Comparison of ENCODE assay signal across 14 cellular contexts in genomic region chr10:110784198-110784597, GRCh38.
A peak's percentile ranks its signal among the peaks of the same experiment; 100 is the strongest.
DNase-seq lines count a peak whose midpoint lies in the region; ATAC-seq and TF ChIP-seq lines count a peak whose summit lies in the region.
"Had no signal": no experiment of that assay in that cellular context is flagged by ENCODE, and none has a peak within 500 bp of the region (broad histone marks: within the 10 kb centered on the region; RNA-seq: fewer than 3 reads in every experiment).

No MANE protein-coding gene starts in this region.

- no peaks in the 10 kb centered on the region for H3K9me3 ChIP-seq in right atrium auricular region
- H3K9me3 ChIP-seq: A549 had no signal

- H3K4me1 ChIP-seq in right atrium auricular region: peaks cover 0 to 68% of the 10 kb centered on the region in 2 donors
- H3K4me1 ChIP-seq: A549 had no signal

- peak overlapping the region; percentile 77 to 80 for H3K27ac ChIP-seq in right atrium auricular region
- H3K27ac ChIP-seq: A549, PC-9 had no signal

- H3K4me3 Mint-ChIP-seq in activated CD4-positive, alpha-beta T cell treated with anti-CD3 and anti-CD28 coated beads, Interleukin-2, amount 10 ng/mL, durations not matched to agents 24 days and 14 days: no peak overlapping the region
- no peak overlapping the region for H3K4me3 Mint-ChIP-seq in activated CD8-positive, alpha-beta T cell treated with anti-CD3 and anti-CD28 coated beads for 36 hours
- H3K4me3 Mint-ChIP-seq in stimulated activated effector memory CD8-positive, alpha-beta T cell treated with anti-CD3 and anti-CD28 coated beads, Interleukin-12 subunit alpha, Interleukin-12 subunit beta, amount 100 ng/mL, for 72 hours: no peak overlapping the region
- H3K4me3 Mint-ChIP-seq: memory B cell had no signal

- H3K4me1 Mint-ChIP-seq in activated CD4-positive, alpha-beta T cell treated with anti-CD3 and anti-CD28 coated beads, Interleukin-2, amount 10 ng/mL, durations not matched to agents 24 days and 14 days: peaks cover 37% of the 10 kb centered on the region
- H3K4me1 Mint-ChIP-seq in activated CD8-positive, alpha-beta T cell treated with anti-CD3 and anti-CD28 coated beads for 36 hours (ENCODE audit: low read depth): peaks cover 61% of the 10 kb centered on the region
- peaks cover 27% of the 10 kb centered on the region for H3K4me1 Mint-ChIP-seq in stimulated activated effector memory CD8-positive, alpha-beta T cell treated with anti-CD3 and anti-CD28 coated beads, Interleukin-12 subunit alpha, Interleukin-12 subunit beta, amount 100 ng/mL, for 72 hours

- H3K36me3 Mint-ChIP-seq in activated CD4-positive, alpha-beta T cell treated with anti-CD3 and anti-CD28 coated beads, Interleukin-2, amount 10 ng/mL, durations not matched to agents 24 days and 14 days (ENCODE audit: low read depth): no peaks in the 10 kb centered on the region
- peaks cover 13% of the 10 kb centered on the region for H3K36me3 Mint-ChIP-seq in activated CD8-positive, alpha-beta T cell treated with anti-CD3 and anti-CD28 coated beads for 36 hours (ENCODE audit: low read depth)
- no peaks in the 10 kb centered on the region for H3K36me3 Mint-ChIP-seq in stimulated activated effector memory CD8-positive, alpha-beta T cell treated with anti-CD3 and anti-CD28 coated beads, Interleukin-12 subunit alpha, Interleukin-12 subunit beta, amount 100 ng/mL, for 72 hours
- H3K36me3 Mint-ChIP-seq: memory B cell had no signal

- TF ChIP-seq CTCF in activated CD8-positive, alpha-beta T cell treated with anti-CD3 and anti-CD28 coated beads for 36 hours (IDR thresholded peaks at IDR 0.05): no peak
- no peak for TF ChIP-seq CTCF in right atrium auricular region (IDR thresholded peaks at IDR 0.05)

- no peak overlapping the region for H3K4me3 ChIP-seq in right atrium auricular region
- H3K4me3 ChIP-seq: A549, PC-9 had no signal

- no peaks in the 10 kb centered on the region for H3K27me3 ChIP-seq in right atrium auricular region

- H3K9me3 Mint-ChIP-seq in activated CD4-positive, alpha-beta T cell treated with anti-CD3 and anti-CD28 coated beads, Interleukin-2, amount 10 ng/mL, durations not matched to agents 24 days and 14 days: no peaks in the 10 kb centered on the region
- H3K9me3 Mint-ChIP-seq in activated CD8-positive, alpha-beta T cell treated with anti-CD3 and anti-CD28 coated beads for 36 hours: peaks cover 9% of the 10 kb centered on the region
- H3K9me3 Mint-ChIP-seq in stimulated activated effector memory CD8-positive, alpha-beta T cell treated with anti-CD3 and anti-CD28 coated beads, Interleukin-12 subunit alpha, Interleukin-12 subunit beta, amount 100 ng/mL, for 72 hours: no peaks in the 10 kb centered on the region
- H3K9me3 Mint-ChIP-seq: memory B cell had no signal

- peak overlapping the region; percentile 89 for H3K27ac Mint-ChIP-seq in activated CD4-positive, alpha-beta T cell treated with anti-CD3 and anti-CD28 coated beads, Interleukin-2, amount 10 ng/mL, durations not matched to agents 24 days and 14 days
- H3K27ac Mint-ChIP-seq in activated CD8-positive, alpha-beta T cell treated with anti-CD3 and anti-CD28 coated beads for 36 hours: peak overlapping the region; percentile 98
- peak overlapping the region; percentile 48 for H3K27ac Mint-ChIP-seq in stimulated activated effector memory CD8-positive, alpha-beta T cell treated with anti-CD3 and anti-CD28 coated beads, Interleukin-12 subunit alpha, Interleukin-12 subunit beta, amount 100 ng/mL, for 72 hours
- H3K27ac Mint-ChIP-seq: memory B cell had no signal

- H3K36me3 ChIP-seq in right atrium auricular region: peaks cover 19% of the 10 kb centered on the region

- no peak for ATAC-seq in activated CD8-positive, alpha-beta T cell treated with anti-CD3 and anti-CD28 coated beads for 36 hours
- ATAC-seq in stimulated activated effector memory CD8-positive, alpha-beta T cell treated with anti-CD3 and anti-CD28 coated beads, Interleukin-12 subunit alpha, Interleukin-12 subunit beta, amount 100 ng/mL, for 72 hours: no peak
- no peak for ATAC-seq in HG03469 (IDR thresholded peaks at IDR 0.05; ENCODE audit: unreplicated experiment)
- ATAC-seq: A549, SK-N-SH treated with all-trans-retinoic acid at 6 μM for 48 hours had no signal

- POLR2A ChIA-PET in activated CD8-positive, alpha-beta T cell treated with anti-CD3 and anti-CD28 coated beads for 36 hours (lab: Charles Lee): interaction anchor here (0.8 to 3.7 kb wide), 2 partner anchors 10 to 15 kb away, joined by 4 to 18 read pairs; no protein-coding TSS in a partner anchor

- DNase-seq in activated CD4-positive, alpha-beta T cell treated with anti-CD3 and anti-CD28 coated beads, Interleukin-2, amount 10 ng/mL, durations not matched to agents 24 days and 14 days: no peak
- DNase-seq in activated CD4-positive, alpha-beta T cell treated with anti-CD3 and anti-CD28 coated beads for 1 hour: no peak
- DNase-seq in activated CD8-positive, alpha-beta T cell treated with anti-CD3 and anti-CD28 coated beads for 36 hours: no peak
- DNase-seq in right atrium auricular region (ENCODE audit: low spot score): no peak
- DNase-seq in stimulated activated effector memory CD8-positive, alpha-beta T cell treated with anti-CD3 and anti-CD28 coated beads, Interleukin-12 subunit alpha, Interleukin-12 subunit beta, amount 100 ng/mL, for 72 hours (ENCODE audit: low spot score in 2 of 2): no peak
- DNase-seq in NCI-H748 (lab: John Stamatoyannopoulos, UW; ENCODE audit: unreplicated experiment): no peak
- DNase-seq in NCI-H524 treated with DMSO at 0.1 percent for 48 hours (lab: John Stamatoyannopoulos, UW): no peak
- DNase-seq: NCI-H2029, NCI-H526 treated with DMSO at 0.1 percent for 48 hours, PC-9 had no signal

- CTCF ChIA-PET in activated CD8-positive, alpha-beta T cell treated with anti-CD3 and anti-CD28 coated beads for 36 hours (lab: Charles Lee): interaction anchor here (1.2 kb wide), 1 partner anchor 13 kb away, joined by 3 read pairs; no protein-coding TSS in a partner anchor

- intact Hi-C loops in activated CD4-positive, alpha-beta T cell treated with anti-CD3 and anti-CD28 coated beads, Interleukin-2, amount 10 ng/mL, durations not matched to agents 24 days and 14 days (cut with micrococcal nuclease): no loop called here
- intact Hi-C loops in activated CD8-positive, alpha-beta T cell treated with anti-CD3 and anti-CD28 coated beads for 36 hours (cut with micrococcal nuclease): no loop called here

- H3K27me3 Mint-ChIP-seq in activated CD4-positive, alpha-beta T cell treated with anti-CD3 and anti-CD28 coated beads, Interleukin-2, amount 10 ng/mL, durations not matched to agents 24 days and 14 days: no peaks in the 10 kb centered on the region
- H3K27me3 Mint-ChIP-seq in activated CD8-positive, alpha-beta T cell treated with anti-CD3 and anti-CD28 coated beads for 36 hours: no peaks in the 10 kb centered on the region
- H3K27me3 Mint-ChIP-seq: memory B cell had no signal

Comparison
In these comparisons a context has a peak if more than half of its experiments do, and no peak if none do; other contexts are left out.
1. H3K27ac Mint-ChIP-seq: peak in every context shown above with its lines; median percentile 98 in activated CD8-positive, alpha-beta T cell treated with anti-CD3 and anti-CD28 coated beads for 36 hours; 89 in activated CD4-positive, alpha-beta T cell treated with anti-CD3 and anti-CD28 coated beads, Interleukin-2, amount 10 ng/mL, durations not matched to agents 24 days and 14 days; 48 in stimulated activated effector memory CD8-positive, alpha-beta T cell treated with anti-CD3 and anti-CD28 coated beads, Interleukin-12 subunit alpha, Interleukin-12 subunit beta, amount 100 ng/mL, for 72 hours.